In genomic region chr1:119794856-119795255, GRCh38 we compare ENCODE assay signal across 28 cellular contexts. TPM values are rescaled to one million over a fixed set of nuclear protein-coding genes. Genes with fewer than 3 reads are reported as not detected.
"Had no signal": no experiment of that assay in that cellular context is flagged by ENCODE, and none has a peak within 500 bp of the region (broad histone marks: within the 10 kb centered on the region; RNA-seq: fewer than 3 reads in every experiment).

No MANE protein-coding gene starts in this region.

- H3K4me3 ChIP-seq: adrenal gland, esophagus squamous epithelium, gastroesophageal sphincter, heart left ventricle, left ventricle myocardium inferior, mucosa of descending colon, tibial nerve, uterus had no signal

- H3K27me3 Mint-ChIP-seq: dendritic cell treated with granulocyte-macrophage colony-stimulating factor and Interleukin-4, amounts not matched to agents 40 ng/mL and 50 ng/mL, for 4 days had no signal

- H3K4me1 ChIP-seq: adrenal gland, left ventricle myocardium inferior, tibial nerve, uterus had no signal

- H3K27me3 ChIP-seq: adrenal gland, esophagus squamous epithelium, gastroesophageal sphincter, heart left ventricle, neutrophil, tibial nerve, uterus had no signal

- ATAC-seq: activated naive CD4-positive, alpha-beta T cell treated with anti-CD3 and anti-CD28 coated beads, Interleukin-2, amount 50 U/mL, for 72 hours; activated T-cell treated with anti-CD3 and anti-CD28 coated beads, Interleukin-2, amount 50 U/mL, for 72 hours; gastroesophageal sphincter; mucosa of descending colon; naive thymus-derived CD4-positive, alpha-beta T cell had no signal

- H3K4me3 Mint-ChIP-seq: activated T-cell treated with anti-CD3 and anti-CD28 coated beads, Interleukin-2, amount 50 U/mL, for 72 hours; dendritic cell treated with granulocyte-macrophage colony-stimulating factor and Interleukin-4, amounts not matched to agents 40 ng/mL and 50 ng/mL, for 4 days; naive thymus-derived CD4-positive, alpha-beta T cell had no signal

- H3K27ac ChIP-seq: adrenal gland, esophagus squamous epithelium, left ventricle myocardium inferior, neutrophil, parathyroid adenoma, tibial nerve, uterus, WERI-Rb-1 had no signal

- H3K9me3 ChIP-seq: adrenal gland, esophagus squamous epithelium, gastroesophageal sphincter, heart left ventricle, left ventricle myocardium inferior, mucosa of descending colon, neutrophil, tibial nerve, uterus had no signal

- DNase-seq: activated CD4-positive, alpha-beta T cell treated with anti-CD3 and anti-CD28 coated beads for 1 hour; activated CD8-positive, alpha-beta memory T cell treated with anti-CD3 and anti-CD28 coated beads for 24 hours; activated CD8-positive, alpha-beta memory T cell treated with anti-CD3 and anti-CD28 coated beads, Interleukin-2, amount 50 U/mL, for 48 hours; activated effector memory CD4-positive, alpha-beta T cell treated with anti-CD3 and anti-CD28 coated beads, Interleukin-2, amount 50 U/mL, for 16 hours; activated T-cell treated with anti-CD3 and anti-CD28 coated beads, Interleukin-2, amount 50 U/mL, for 72 hours; adrenal gland; effector CD8-positive, alpha-beta T cell; esophagus squamous epithelium; heart left ventricle; kidney glomerular epithelial cell; left ventricle myocardium inferior; mucosa of descending colon; naive thymus-derived CD4-positive, alpha-beta T cell; stimulated activated naive CD4-positive, alpha-beta T cell treated with Interleukin-2 at 50 U/mL for 16 hours; substantia nigra; SW 1271; uterus; WERI-Rb-1 had no signal

- H3K36me3 ChIP-seq: adrenal gland, esophagus squamous epithelium, gastroesophageal sphincter, heart left ventricle, left ventricle myocardium inferior, neutrophil, tibial nerve, uterus, WERI-Rb-1 had no signal

- H3K9me3 Mint-ChIP-seq: activated naive CD4-positive, alpha-beta T cell treated with anti-CD3 and anti-CD28 coated beads, Interleukin-2, amount 50 U/mL, for 72 hours; activated T-cell treated with anti-CD3 and anti-CD28 coated beads, Interleukin-2, amount 50 U/mL, for 72 hours; dendritic cell treated with granulocyte-macrophage colony-stimulating factor and Interleukin-4, amounts not matched to agents 40 ng/mL and 50 ng/mL, for 4 days; naive thymus-derived CD4-positive, alpha-beta T cell had no signal

- H3K9ac ChIP-seq: parathyroid adenoma had no signal

- H3K79me2 ChIP-seq: parathyroid adenoma had no signal

- H3K27ac Mint-ChIP-seq: activated T-cell treated with anti-CD3 and anti-CD28 coated beads, Interleukin-2, amount 50 U/mL, for 72 hours; dendritic cell treated with granulocyte-macrophage colony-stimulating factor and Interleukin-4, amounts not matched to agents 40 ng/mL and 50 ng/mL, for 4 days; naive thymus-derived CD4-positive, alpha-beta T cell had no signal

RNA-seq across cellular contexts. Expression of gene REG4, which starts 16.4 kb away (rescaled TPM):
- total RNA-seq: adrenal gland; chondrocyte; esophagus squamous epithelium; gastroesophageal sphincter; heart left ventricle; left ventricle myocardium inferior; mammary epithelial cell; renal cortical epithelial cell; T-helper 2 cell treated with Interferon-gamma antibody and Interleukin-4, amounts not matched to agents 100 ng/mL and 5 ng/mL, for 36 hours; tibial nerve; uterus had no signal

RNA-seq across cellular contexts. Expression of gene HMGCS2, which starts 26.2 kb away (rescaled TPM):
- total RNA-seq: activated naive CD4-positive, alpha-beta T cell treated with anti-CD3 and anti-CD28 coated beads, Interleukin-2, amount 50 U/mL, for 72 hours; activated T-cell treated with anti-CD3 and anti-CD28 coated beads, Interleukin-2, amount 50 U/mL, for 72 hours; chondrocyte; mammary epithelial cell; naive thymus-derived CD4-positive, alpha-beta T cell; renal cortical epithelial cell; T-helper 2 cell treated with Interferon-gamma antibody and Interleukin-4, amounts not matched to agents 100 ng/mL and 5 ng/mL, for 36 hours; tibial nerve had no signal
